In the genomic region with DNA sequence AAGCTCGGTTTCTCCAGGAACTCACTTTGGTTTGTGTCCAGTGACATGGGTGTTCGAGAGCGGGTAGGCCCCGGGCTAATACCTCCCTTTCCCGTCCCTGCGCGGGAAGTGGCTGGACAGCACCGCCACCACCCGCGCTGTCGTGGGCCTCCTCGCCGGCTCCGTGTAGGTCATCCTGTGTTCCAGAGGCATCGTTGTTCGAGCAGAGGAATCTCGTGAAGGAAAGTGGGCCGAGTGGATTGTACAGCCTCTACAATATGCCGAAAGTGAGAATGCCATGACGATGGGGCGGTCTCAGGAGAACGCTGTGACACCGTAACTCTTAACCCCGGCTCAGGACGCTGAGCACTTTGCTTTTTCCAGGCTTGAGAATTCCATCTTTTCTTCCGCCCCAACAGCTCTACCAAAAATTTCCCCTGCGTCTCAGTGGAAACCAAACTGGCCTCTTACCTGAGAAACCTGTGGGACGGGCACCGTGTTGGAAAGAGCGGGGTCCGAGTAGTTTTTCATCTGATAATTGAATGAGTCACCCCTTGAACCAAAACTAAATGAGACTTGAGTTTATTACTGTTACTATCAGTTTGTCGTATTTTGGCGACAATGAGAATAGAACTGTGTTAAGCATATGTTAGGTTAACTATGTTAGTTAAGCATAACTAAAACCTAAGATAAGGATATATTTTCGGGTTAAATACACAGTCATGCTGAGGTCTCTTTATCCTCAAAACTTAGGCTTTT, we compare ENCODE assay signal across 8 cellular contexts. TPM values are rescaled to one million over a fixed set of nuclear protein-coding genes. Genes with fewer than 3 reads are reported as not detected.
DNase-seq lines count a peak whose midpoint lies in the region; ATAC-seq and TF ChIP-seq lines count a peak whose summit lies in the region.

No MANE protein-coding gene starts in this region.

- TF ChIP-seq CTCF in WERI-Rb-1 (IDR thresholded peaks at IDR 0.05; ENCODE audit: low read depth, low read length) (no peak), foreskin keratinocyte (conservative IDR thresholded peaks at IDR 0.05) (no peak), retinal pigment epithelial cell (conservative IDR thresholded peaks at IDR 0.05; ENCODE audit: low read depth, low read length) (no peak)

- no peaks in the 10 kb centered on the region for H3K9me3 ChIP-seq in WERI-Rb-1 (ENCODE audit: severe bottlenecking)

- no peak for DNase-seq in WERI-Rb-1
- no peak for DNase-seq in foreskin keratinocyte
- DNase-seq in retinal pigment epithelial cell (ENCODE audit: low read depth): no peak
- no peak for DNase-seq in hepatic stellate cell (ENCODE audit: low spot score)
- no peak for DNase-seq in retina
- DNase-seq in UCSD-AML1 (lab: John Stamatoyannopoulos, UW; ENCODE audit: unreplicated experiment): no peak

- H3K36me3 ChIP-seq in WERI-Rb-1: peaks cover 40% of the 10 kb centered on the region

- H3K4me3 ChIP-seq in WERI-Rb-1 (ENCODE audit: low read depth, low read length) (peak overlapping the region; percentile 84), retinal pigment epithelial cell (ENCODE audit: low read length) (peak overlapping the region; percentile 96)

- H3K4me1 ChIP-seq in foreskin keratinocyte: peaks cover 7% of the 10 kb centered on the region

- ATAC-seq in GM19035 (IDR thresholded peaks at IDR 0.05; ENCODE audit: unreplicated experiment) (peak; percentile 22), HG02973 (IDR thresholded peaks at IDR 0.05; ENCODE audit: unreplicated experiment) (peak; percentile 23), foreskin keratinocyte (peak; percentile 1)

- H3K27ac ChIP-seq in WERI-Rb-1 (peak overlapping the region; percentile 99), foreskin keratinocyte (peak overlapping the region; percentile 98)

- no peaks in the 10 kb centered on the region for H3K27me3 ChIP-seq in WERI-Rb-1 (ENCODE audit: insufficient read depth, low read depth, severe bottlenecking)
- no peaks in the 10 kb centered on the region for H3K27me3 ChIP-seq in foreskin keratinocyte

RNA-seq across cellular contexts. Expression of a gene that starts 0.5 kb away (rescaled TPM):
- total RNA-seq in foreskin keratinocyte: 200 and 235 TPM in 2 replicates
- 121 and 144 TPM in 2 replicates for polyA plus RNA-seq in foreskin keratinocyte

RNA-seq across cellular contexts. Expression of a gene that starts 1.0 kb away (rescaled TPM):
- total RNA-seq in foreskin keratinocyte: 93.4 and 115 TPM in 2 replicates
- 70.2 and 77.0 TPM in 2 replicates for polyA plus RNA-seq in foreskin keratinocyte

RNA-seq across cellular contexts. Expression of a gene that starts 51.3 kb away (rescaled TPM):
- 336 and 531 TPM in 2 replicates for total RNA-seq in foreskin keratinocyte
- 333 and 495 TPM in 2 replicates for polyA plus RNA-seq in foreskin keratinocyte
